ENCODE assay signal across 9 cellular contexts in genomic region chr1:202586018-202586821, GRCh38.
DNase-seq lines count a peak whose midpoint lies in the region; ATAC-seq and TF ChIP-seq lines count a peak whose summit lies in the region.
"Had no signal": no experiment of that assay in that cellular context is flagged by ENCODE, and none has a peak within 500 bp of the region (broad histone marks: within the 10 kb centered on the region; RNA-seq: fewer than 3 reads in every experiment).

No MANE protein-coding gene starts in this region.

- intact Hi-C loops in HCT116 (cut with micrococcal nuclease) = no loop called here

- DNase-seq in HCT116 (ENCODE audit: low read depth, low spot score) (no peak), glomerular visceral epithelial cell (ENCODE audit: extremely low spot score) (peak; percentile 58), NCI-H526 (lab: John Stamatoyannopoulos, UW) (no peak), HEK293T (ENCODE audit: extremely low spot score) (no peak)
- DNase-seq in stimulated activated CD4-positive, alpha-beta T cell treated with anti-CD3 and anti-CD28 coated beads, Interleukin-15, amount 100 ng/mL, for 24 hours = no peak

- no peaks in the 10 kb centered on the region for H4K20me1 ChIP-seq in HCT116 (ENCODE audit: insufficient read depth)

- no peaks in the 10 kb centered on the region for H3K36me3 ChIP-seq in HCT116 (ENCODE audit: control insufficient read depth in 1 of 2, insufficient read depth in 2 of 2, low read length in 2 of 2)

- H3K9me3 Mint-ChIP-seq in stimulated activated memory B cell treated with anti-CD40 and anti-IgM and Interleukin-4, amounts not matched to agents 10 μg/mL and 1 μg/mL and 100 μg/mL, for 72 hours = no peaks in the 10 kb centered on the region
- H3K9me3 Mint-ChIP-seq: dendritic cell treated with granulocyte-macrophage colony-stimulating factor and Interleukin-4, amounts not matched to agents 40 ng/mL and 50 ng/mL, for 4 days had no signal

- no peak overlapping the region for H3K27ac Mint-ChIP-seq in stimulated activated memory B cell treated with anti-CD40 and anti-IgM and Interleukin-4, amounts not matched to agents 10 μg/mL and 1 μg/mL and 100 μg/mL, for 72 hours
- H3K27ac Mint-ChIP-seq: dendritic cell treated with granulocyte-macrophage colony-stimulating factor and Interleukin-4, amounts not matched to agents 40 ng/mL and 50 ng/mL, for 4 days had no signal

- TF ChIP-seq POLR2A in HCT116 (IDR thresholded peaks at IDR 0.05; ENCODE audit: borderline replicate concordance, extremely low read depth, insufficient read depth, insufficient read length) = no peak

- H3K4me1 Mint-ChIP-seq in stimulated activated memory B cell treated with anti-CD40 and anti-IgM and Interleukin-4, amounts not matched to agents 10 μg/mL and 1 μg/mL and 100 μg/mL, for 72 hours = peaks cover 16% of the 10 kb centered on the region

- peak overlapping the region; percentile 20; the same call in 1 of the 2 replicates for H3K4me2 ChIP-seq in HCT116 (ENCODE audit: low read length)

- TF ChIP-seq RAD21 in HCT116 (IDR thresholded peaks at IDR 0.05; ENCODE audit: low read depth) = no peak

- H2AFZ ChIP-seq in HCT116 (ENCODE audit: low read depth, low read length, poor library complexity, severe bottlenecking) = no peak overlapping the region

- no peak overlapping the region for H3K27ac ChIP-seq in HCT116 (ENCODE audit: low read depth, low read length)

- peaks cover 12% of the 10 kb centered on the region for H3K36me3 Mint-ChIP-seq in stimulated activated memory B cell treated with anti-CD40 and anti-IgM and Interleukin-4, amounts not matched to agents 10 μg/mL and 1 μg/mL and 100 μg/mL, for 72 hours

- H3K9me3 ChIP-seq in HCT116 (ENCODE audit: control insufficient read depth in 1 of 2, insufficient read depth in 1 of 2, low read depth in 1 of 2, low read length in 2 of 2) = no peaks in the 10 kb centered on the region

- H3K4me3 Mint-ChIP-seq in stimulated activated memory B cell treated with anti-CD40 and anti-IgM and Interleukin-4, amounts not matched to agents 10 μg/mL and 1 μg/mL and 100 μg/mL, for 72 hours = no peak overlapping the region
- H3K4me3 Mint-ChIP-seq: dendritic cell treated with granulocyte-macrophage colony-stimulating factor and Interleukin-4, amounts not matched to agents 40 ng/mL and 50 ng/mL, for 4 days had no signal

- no peaks in the 10 kb centered on the region for H3K9me2 ChIP-seq in HCT116 (ENCODE audit: insufficient read depth)

- no peak overlapping the region for H3K4me3 ChIP-seq in HCT116 (replicated peaks in 1 of 2; ENCODE audit: low read depth in 1 of 2, low read length in 2 of 2)

- CTCF ChIA-PET in HCT116 (lab: Charles Lee) = interaction anchor here (1.6 kb wide), 1 partner anchor 14 kb away, joined by 5 read pairs; no protein-coding TSS in a partner anchor
- CTCF ChIA-PET in HEK293T (lab: Yijun Ruan, JAX) = interaction anchor here (1.0 to 1.6 kb wide), 2 partner anchors 14 to 85 kb away, joined by 4 to 5 read pairs; no protein-coding TSS in a partner anchor

- peaks cover 22 to 51% of the 10 kb centered on the region in 2 experiments for H3K4me1 ChIP-seq in HCT116 (ENCODE audit: control insufficient read depth in 1 of 2, insufficient read depth in 2 of 2, low read length in 2 of 2)

- BruUV-seq in HCT116 (replicated peaks; lab: Mats Ljungman, UMichigan) = no TSS peak

- no peaks in the 10 kb centered on the region for H3K79me2 ChIP-seq in HCT116 (ENCODE audit: insufficient read depth, low read length)

- H3K9ac ChIP-seq in HCT116 (ENCODE audit: low read length) = peak overlapping the region; percentile 15; the same call in 1 of the 2 replicates

- RAD21 ChIA-PET in HCT116 (lab: Charles Lee; ENCODE audit: low non-redundant PET in 1 of 2, low total read pairs in 2 of 2, uncharacterized antibody in 2 of 2, unreplicated experiment in 2 of 2) = no interaction called here

- TF ChIP-seq CTCF in HCT116 (IDR thresholded peaks at IDR 0.05 in 2 of 3, conservative IDR thresholded peaks at IDR 0.05 in 1 of 3; ENCODE audit: borderline replicate concordance in 1 of 3, insufficient read depth in 1 of 3, low read depth in 2 of 3, low read length in 2 of 3) = no peak

- no peaks in the 10 kb centered on the region for H3K27me3 Mint-ChIP-seq in stimulated activated memory B cell treated with anti-CD40 and anti-IgM and Interleukin-4, amounts not matched to agents 10 μg/mL and 1 μg/mL and 100 μg/mL, for 72 hours

- no peak for ATAC-seq in HCT116
- peak; percentile 65 for ATAC-seq in stimulated activated memory B cell treated with anti-CD40 and anti-IgM and Interleukin-4, amounts not matched to agents 10 μg/mL and 1 μg/mL and 100 μg/mL, for 72 hours
- ATAC-seq in HG02610 (IDR thresholded peaks at IDR 0.05; ENCODE audit: unreplicated experiment) = no peak

- H3K27me3 ChIP-seq in HCT116 (ENCODE audit: insufficient read depth, low read length) = no peaks in the 10 kb centered on the region

- POLR2A ChIA-PET in HCT116 (lab: Charles Lee) = no interaction called here
- POLR2A ChIA-PET in HEK293T (lab: Yijun Ruan, JAX) = interaction anchor here (1.1 to 1.9 kb wide), 2 partner anchors 8 to 244 kb away, joined by 3 to 5 read pairs; partner anchors contain the start of gene UBE2T

TF ChIP-seq in HCT116, 20 proteins besides CTCF, POLR2A, EP300 and RAD21 (continues in another document):
- TF ChIP-seq EZH2phosphoT487 (IDR thresholded peaks at IDR 0.05; ENCODE audit: borderline replicate concordance) (no peak), ZFX (IDR thresholded peaks at IDR 0.05) (no peak), SP1 (IDR thresholded peaks at IDR 0.05; ENCODE audit: low read depth) (no peak), ATF3 (IDR thresholded peaks at IDR 0.05) (no peak), ELF1 (IDR thresholded peaks at IDR 0.05; ENCODE audit: borderline replicate concordance, low read depth) (no peak), POLR2AphosphoS5 (IDR thresholded peaks at IDR 0.05; ENCODE audit: low read depth, low read length) (no peak)

TF ChIP-seq in PFSK-1, 5 proteins besides CTCF, POLR2A, EP300 and RAD21 (continues in another document):
- TF ChIP-seq POLR2AphosphoS5 (IDR thresholded peaks at IDR 0.05; ENCODE audit: low read depth, low read length) = 0 out of 2 replicates have a peak, but pooled peaks have one; percentile 23
- no peak for TF ChIP-seq TAF1 (IDR thresholded peaks at IDR 0.05; ENCODE audit: borderline replicate concordance, insufficient read depth, low read length)
- no peak for TF ChIP-seq FOXP2 (optimal IDR thresholded peaks at IDR 0.05; ENCODE audit: borderline replicate concordance, extremely low read depth, extremely low read length, insufficient read depth)

TF ChIP-seq in HEK293T, 16 proteins besides CTCF, POLR2A, EP300 and RAD21:
- TF ChIP-seq TARDBP (IDR thresholded peaks at IDR 0.05) = no peak
- no peak for TF ChIP-seq NFRKB (IDR thresholded peaks at IDR 0.05)
- no peak for TF ChIP-seq L3MBTL2 (conservative IDR thresholded peaks at IDR 0.05)
- TF ChIP-seq LEF1 (IDR thresholded peaks at IDR 0.05; ENCODE audit: borderline replicate concordance) = no peak
- no peak for TF ChIP-seq FOXK2 (IDR thresholded peaks at IDR 0.05)
- TF ChIP-seq FOXM1 (IDR thresholded peaks at IDR 0.05; ENCODE audit: borderline replicate concordance) = no peak
- TF ChIP-seq PKNOX1 (IDR thresholded peaks at IDR 0.05) = no peak
TF ChIP-seq in HEK293T: peak in this region for 0.
